8 cellular contexts compared by ENCODE assay signal in genomic region chr19:17538684-17539287, GRCh38. TPM values are rescaled to one million over a fixed set of nuclear protein-coding genes. Genes with fewer than 3 reads are reported as not detected.
A peak's percentile ranks its signal among the peaks of the same experiment; 100 is the strongest.
DNase-seq lines count a peak whose midpoint lies in the region; ATAC-seq and TF ChIP-seq lines count a peak whose summit lies in the region.

No MANE protein-coding gene starts in this region.

- peaks cover 2 to 5% of the 10 kb centered on the region in 2 donors for H3K27me3 ChIP-seq in mucosa of rectum (ENCODE audit: control insufficient read depth in 2 of 2, insufficient read depth in 2 of 2, low read length in 2 of 2)

- H3K4me1 ChIP-seq in mucosa of rectum (ENCODE audit: control insufficient read depth in 2 of 2, insufficient read depth in 2 of 2, low read length in 2 of 2), result peaks cover 8 to 10% of the 10 kb centered on the region in 2 donors

- DNase-seq in D341Med (ENCODE audit: low spot score) (peak; percentile 58), cardiac fibroblast (ENCODE audit: low read depth in 2 of 2) (no peak), mesenteric fat pad (ENCODE audit: low spot score) (no peak)
- DNase-seq in Jurkat, Clone E6-1 (ENCODE audit: low read depth, low spot score), result no peak

- TF ChIP-seq CTCF in cardiac fibroblast (IDR thresholded peaks at IDR 0.05; ENCODE audit: low read depth, low read length), result no peak

- H3K27ac ChIP-seq in mucosa of rectum (ENCODE audit: low read depth in 2 of 2, low read length in 2 of 2), result peak overlapping the region; percentile 42 to 48

- no peaks in the 10 kb centered on the region for H3K36me3 ChIP-seq in mucosa of rectum (ENCODE audit: control insufficient read depth in 2 of 2, insufficient read depth in 2 of 2, low read length in 2 of 2)

- H3K4me3 ChIP-seq in Jurkat, Clone E6-1 (ENCODE audit: low read length), result peak overlapping the region; percentile 50
- H3K4me3 ChIP-seq in cardiac fibroblast (replicated peaks in 1 of 2; ENCODE audit: low read depth in 2 of 2, low read length in 2 of 2) (peak overlapping the region; percentile 47 to 58), mucosa of rectum (ENCODE audit: low read length in 2 of 2) (peak overlapping the region; percentile 54 to 55)

- H3K9ac ChIP-seq in mucosa of rectum (ENCODE audit: low read depth in 1 of 2, low read length in 2 of 2), result peak overlapping the region; percentile 14 to 33

- ATAC-seq in GM21526 (IDR thresholded peaks at IDR 0.05; ENCODE audit: low FRiP score, unreplicated experiment), result no peak
- no peak for ATAC-seq in GM21515 (IDR thresholded peaks at IDR 0.05; ENCODE audit: unreplicated experiment)
- no peak for ATAC-seq in HG03095 (IDR thresholded peaks at IDR 0.05; ENCODE audit: unreplicated experiment)

- no peaks in the 10 kb centered on the region for H3K9me3 ChIP-seq in mucosa of rectum (ENCODE audit: control insufficient read depth in 2 of 2, low read length in 2 of 2)

RNA-seq across cellular contexts. Expression of gene COLGALT1, which starts 16.7 kb away (rescaled TPM):
- 35.3 TPM for polyA plus RNA-seq in Jurkat, Clone E6-1 (2012; ENCODE audit: insufficient read depth, insufficient read length)
- total RNA-seq in mesenteric fat pad, result 117 TPM

RNA-seq across cellular contexts. Expression of gene PGLS, which starts 27.3 kb away (rescaled TPM):
- 55.0 TPM for polyA plus RNA-seq in Jurkat, Clone E6-1 (2012; ENCODE audit: insufficient read depth, insufficient read length)
- 66.9 TPM for total RNA-seq in mesenteric fat pad
